In genomic region chr2:42026332-42026731, GRCh38 we compare ENCODE assay signal across 17 cellular contexts. TPM values are rescaled to one million over a fixed set of nuclear protein-coding genes. Genes with fewer than 3 reads are reported as not detected.
A peak's percentile ranks its signal among the peaks of the same experiment; 100 is the strongest.
DNase-seq lines count a peak whose midpoint lies in the region; ATAC-seq, FAIRE-seq and TF ChIP-seq lines count a peak whose summit lies in the region.
"Had no signal": no experiment of that assay in that cellular context is flagged by ENCODE, and none has a peak within 500 bp of the region (broad histone marks: within the 10 kb centered on the region; RNA-seq: fewer than 3 reads in every experiment).

No MANE protein-coding gene starts in this region.

- no peaks in the 10 kb centered on the region for H3K79me2 ChIP-seq in GM12878 (ENCODE audit: control insufficient read depth, insufficient read depth, low read length)
- no peaks in the 10 kb centered on the region for H3K79me2 ChIP-seq in mesendoderm (ENCODE audit: control insufficient read depth, insufficient read depth, low read length)

- H4K8ac ChIP-seq in mesendoderm (ENCODE audit: low read depth, low read length) = no peak overlapping the region

- no peak overlapping the region for H2BK5ac ChIP-seq in mesendoderm (ENCODE audit: low read length)

- peak overlapping the region; percentile 16 for H2AK5ac ChIP-seq in mesendoderm (ENCODE audit: low read length)

- no TSS peak for BruUV-seq in GM12878 (replicated peaks; lab: Mats Ljungman, UMichigan)

- H3K9me3 Mint-ChIP-seq in neural crest cell = peaks cover 6% of the 10 kb centered on the region
- H3K9me3 Mint-ChIP-seq: CD4-positive, alpha-beta T cell had no signal

- H3K4me3 Mint-ChIP-seq in neural crest cell = no peak overlapping the region
- H3K4me3 Mint-ChIP-seq: B cell; CD4-positive, alpha-beta T cell; H9 had no signal

- WGBS in GM12878 (ENCODE audit: insufficient coverage, insufficient replicate concordance, low lambda C conversion rate, missing lambda C conversion rate) = 88% methylated on average over 5 of the region's 5 CpGs
- WGBS in mesendoderm (ENCODE audit: extremely low coverage, insufficient coverage, low lambda C conversion rate) = no CpG with 5 or more reads among the region's 5 CpGs

- peaks cover 2% of the 10 kb centered on the region for H3K36me3 Mint-ChIP-seq in neural crest cell (ENCODE audit: low read depth)

- no peaks in the 10 kb centered on the region for H3K27me3 ChIP-seq in BLaER1
- H3K27me3 ChIP-seq in GM12878 (replicated peaks in 1 of 2; ENCODE audit: control insufficient read depth in 2 of 2, insufficient read depth in 2 of 2, low read length in 1 of 2) = no peaks in the 10 kb centered on the region; a peak in 1 of 4 replicates
- H3K27me3 ChIP-seq in mesendoderm (ENCODE audit: insufficient read depth, low read length, poor library complexity) = no peaks in the 10 kb centered on the region
- H3K27me3 ChIP-seq in tibial artery = no peaks in the 10 kb centered on the region
- no peaks in the 10 kb centered on the region for H3K27me3 ChIP-seq in left lung

- POLR2A ChIA-PET in GM12878 (lab: Charles Lee) = no interaction called here

- TF ChIP-seq CTCF in GM12878 (IDR thresholded peaks at IDR 0.05 in 2 of 3, conservative IDR thresholded peaks at IDR 0.05 in 1 of 3; ENCODE audit: control insufficient read depth in 2 of 3, extremely low read depth in 1 of 3, insufficient read depth in 1 of 3, low read depth in 3 of 3, low read length in 3 of 3) (no peak), neural crest cell (conservative IDR thresholded peaks at IDR 0.05) (no peak), tibial artery (IDR thresholded peaks at IDR 0.05) (no peak), left lung (IDR thresholded peaks at IDR 0.05) (no peak)

- H3K4me1 ChIP-seq in BLaER1 (peaks cover 78% of the 10 kb centered on the region), GM12878 (ENCODE audit: control insufficient read depth, insufficient read depth, low read length) (peaks cover 37% of the 10 kb centered on the region), mesendoderm (ENCODE audit: control insufficient read depth, low read depth, low read length) (peaks cover 14% of the 10 kb centered on the region), tibial artery (peaks cover 0 to 17% (median 13%) of the 10 kb centered on the region in 4 donors), left lung (peaks cover 0 to 3% of the 10 kb centered on the region in 2 donors)

- no peak overlapping the region for H2BK15ac ChIP-seq in mesendoderm (replicated peaks; ENCODE audit: low read depth)

- no peak for TF ChIP-seq POLR2A in GM12878 (IDR thresholded peaks at IDR 0.05; ENCODE audit: low read depth, low read length)

- no peaks in the 10 kb centered on the region for H3K36me3 ChIP-seq in BLaER1
- H3K36me3 ChIP-seq in GM12878 (ENCODE audit: control insufficient read depth in 2 of 2, insufficient read depth in 2 of 2, low read length in 1 of 2) = no peaks in the 10 kb centered on the region
- H3K36me3 ChIP-seq in mesendoderm (ENCODE audit: control insufficient read depth, insufficient read depth, low read length) = no peaks in the 10 kb centered on the region
- H3K36me3 ChIP-seq in tibial artery = no peaks in the 10 kb centered on the region
- H3K36me3 ChIP-seq in left lung = no peaks in the 10 kb centered on the region

- no peak overlapping the region for H4K5ac ChIP-seq in mesendoderm (ENCODE audit: low read length)

- FAIRE-seq in GM12878 (lab: Jason Lieb, UNC) = no peak
- FAIRE-seq: D721Med, G401.6, GM12892, HTR-8/SVneo had no signal

- intact Hi-C loops in GM12878 (cut with micrococcal nuclease; ENCODE audit: unreplicated experiment) (no loop called here), tibial artery (cut with DNase I; ENCODE audit: low total_unique reads) (no loop called here), left lung (cut with DNase I) (no loop called here), posterior cingulate gyrus (cut with DNase I) (no loop called here)

- no peak for TF ChIP-seq EP300 in GM12878 (IDR thresholded peaks at IDR 0.05; ENCODE audit: borderline replicate concordance in 1 of 2, control insufficient read depth in 1 of 2, low read depth in 2 of 2, low read length in 2 of 2)

- H3K79me1 ChIP-seq in mesendoderm (ENCODE audit: low read length) = no peaks in the 10 kb centered on the region

- peak overlapping the region; percentile 2; the same call in 1 of the 2 replicates for H2AFZ ChIP-seq in GM12878 (ENCODE audit: control insufficient read depth, low read depth, low read length)

- H3K27me3 Mint-ChIP-seq in neural crest cell (ENCODE audit: low read depth) = no peaks in the 10 kb centered on the region

- no peak overlapping the region for H3K4ac ChIP-seq in mesendoderm (ENCODE audit: low read depth, low read length)

- H2BK120ac ChIP-seq in mesendoderm (ENCODE audit: low read depth, low read length) = no peak overlapping the region

- peak overlapping the region; percentile 92; the same call in 1 of the 2 replicates for H3K27ac ChIP-seq in BLaER1
- no peak overlapping the region for H3K27ac ChIP-seq in GM12878 (ENCODE audit: control insufficient read depth, insufficient read depth)
- no peak overlapping the region for H3K27ac ChIP-seq in mesendoderm (ENCODE audit: low read depth, low read length)
- no peak overlapping the region for H3K27ac ChIP-seq in tibial artery
- H3K27ac ChIP-seq in left lung = no peak overlapping the region

- no peak overlapping the region for H3K18ac ChIP-seq in mesendoderm (ENCODE audit: low read length)

- TF ChIP-seq RAD21 in GM12878 (IDR thresholded peaks at IDR 0.05; ENCODE audit: insufficient read depth, low read depth, low read length) = no peak

- H3K56ac ChIP-seq in mesendoderm (ENCODE audit: low read length) = no peak overlapping the region

- H4K20me1 ChIP-seq in BLaER1 = no peaks in the 10 kb centered on the region
- H4K20me1 ChIP-seq in GM12878 (ENCODE audit: control insufficient read depth, insufficient read depth) = no peaks in the 10 kb centered on the region

- SMC1A ChIA-PET in GM12878 (lab: Charles Lee; ENCODE audit: uncharacterized antibody, unreplicated experiment) = no interaction called here

- RAD21 ChIA-PET in GM12878 (lab: Charles Lee; ENCODE audit: unreplicated experiment) = no interaction called here

- DNase-seq in GM12878 (ENCODE audit: low read depth, low spot score) (no peak), mesendoderm (no peak), neural crest cell (ENCODE audit: low read depth, low spot score) (no peak), tibial artery (no peak), left lung (no peak), posterior cingulate gyrus (no peak)
- DNase-seq: Caco-2; CD4-positive, alpha-beta T cell; GOT3; H9; IMR-90 had no signal

- ATAC-seq in GM12878 (no peak), left lung (no peak)

- H3K9me3 ChIP-seq in BLaER1 (peaks cover 16% of the 10 kb centered on the region), GM12878 (replicated peaks; ENCODE audit: control insufficient read depth, insufficient read depth, low read length) (peaks cover 2% of the 10 kb centered on the region; the same call in 2 of the 3 replicates), tibial artery (no peaks in the 10 kb centered on the region), left lung (no peaks in the 10 kb centered on the region)

- peak overlapping the region; percentile 60 for H3K27ac Mint-ChIP-seq in neural crest cell (ENCODE audit: unreplicated experiment)
- H3K27ac Mint-ChIP-seq: B cell; CD4-positive, alpha-beta T cell had no signal

- H3K9ac ChIP-seq in BLaER1 = no peak overlapping the region; the same call in 1 of the 2 replicates
- no peak overlapping the region for H3K9ac ChIP-seq in GM12878 (ENCODE audit: control insufficient read depth, insufficient read depth, low read length)
- no peak overlapping the region for H3K9ac ChIP-seq in mesendoderm (ENCODE audit: low read length)

- no peak overlapping the region for H3K4me3 ChIP-seq in BLaER1
- H3K4me3 ChIP-seq in GM12878 = no peak overlapping the region
- no peak overlapping the region for H3K4me3 ChIP-seq in mesendoderm (ENCODE audit: low read length)
- H3K4me3 ChIP-seq in tibial artery = no peak overlapping the region
- no peak overlapping the region for H3K4me3 ChIP-seq in left lung

- H3K4me2 ChIP-seq in BLaER1 = peak overlapping the region; percentile 80
- H3K4me2 ChIP-seq in GM12878 (ENCODE audit: control insufficient read depth, insufficient read depth) = no peak overlapping the region
- H3K4me2 ChIP-seq in mesendoderm (ENCODE audit: low read length) = no peak overlapping the region

- H3K23ac ChIP-seq in mesendoderm (ENCODE audit: low read length) = no peak overlapping the region

- CTCF ChIA-PET in GM12878 (lab: Yijun Ruan, JAX) = no interaction called here

- peaks cover 76% of the 10 kb centered on the region for H3K4me1 Mint-ChIP-seq in neural crest cell

- in situ Hi-C loops in GM12878 (cut with MboI) = no loop called here

TF ChIP-seq in GM12878, 131 proteins besides CTCF, POLR2A, EP300 and RAD21 (continues in another document):
- TF ChIP-seq ZNF24 (IDR thresholded peaks at IDR 0.05) (no peak), FOXM1 (IDR thresholded peaks at IDR 0.05; ENCODE audit: low read depth, low read length) (no peak), SUPT20H (IDR thresholded peaks at IDR 0.05; ENCODE audit: borderline replicate concordance, control insufficient read depth, low read depth, low read length) (no peak)

RNA-seq across cellular contexts. Expression of gene PKDCC, which starts 21.5 kb away (rescaled TPM):
- not detected in 2 replicates for total RNA-seq in GM12878 (2013; cell fraction: nucleolus; rRNA removed)
- total RNA-seq in GM12878 (2014; rRNA removed) (4.9 and 5.9 TPM in 2 replicates), GM12878 (2014; rRNA removed; fragmentation: Illumina TruSeq; extraction: Trizol) (4.2 and 5.2 TPM in 2 replicates), GM12878 (2021) (4.3 TPM in 2 replicates), neural crest cell (74.4 and 81.9 TPM in 2 replicates), left lung (10 to 100 TPM; 63.1 to 68.2 TPM)
- polyA plus RNA-seq in GM12878 (2011; ENCODE audit: low read depth) = 1.6 TPM
- polyA plus RNA-seq in GM12878 (2011; rRNA removed) (0.24 TPM in 1 of 2 replicates, not detected in the other), GM12878 (2014; fragmentation: Illumina TruSeq; extraction: Trizol) (4.0 and 5.6 TPM in 2 replicates), GM12878 (2014; fragmentation: Nextera tagmentation; extraction: Ambion mirVana) (under 1 TPM; 0.13 to 0.16 TPM), GM12878 (2014; rRNA removed) (7.1 and 10.2 TPM in 2 replicates), GM12878 (2016; fragmentation: Nextera tagmentation; extraction: Ambion mirVana) (under 1 TPM; 0.15 to 0.25 TPM)
- polyA plus RNA-seq in GM12878 (2011; cell fraction: cytosol; rRNA removed) = 0.17 TPM in 1 of 2 replicates, not detected in the other
- polyA plus RNA-seq in GM12878 (2011; cell fraction: nucleus; rRNA removed) = 0.46 and 0.51 TPM in 2 replicates
- polyA plus RNA-seq in GM12878 (2012) = 1.8 and 3.6 TPM in 2 replicates
- polyA minus RNA-seq in GM12878 (2011; rRNA and poly(A)+ RNA removed) = not detected in 2 replicates
- polyA minus RNA-seq in GM12878 (2011; cell fraction: cytosol; rRNA and poly(A)+ RNA removed) = not detected in 2 replicates
- 0.77 TPM in 1 of 2 replicates, not detected in the other for polyA minus RNA-seq in GM12878 (2011; cell fraction: nucleus; rRNA and poly(A)+ RNA removed)
- polyA plus RNA-seq in mesendoderm (2013, experiment 1 of 2) = 4.4 TPM
- polyA plus RNA-seq in mesendoderm (2013, experiment 2 of 2) = 4.6 TPM
- total RNA-seq: CD4-positive, alpha-beta T cell had no signal

Comparison
In these comparisons a context has a peak if more than half of its experiments do, and no peak if none do; other contexts are left out.
1. RNA of gene PKDCC, which starts 21.5 kb away (total RNA-seq): 74.4 to 81.9 TPM in neural crest cell and 63.1 to 68.2 TPM in left lung; 4.2 to 5.9 TPM in GM12878; every median in the first group is over 4 times any median in the second.